Comparison of ENCODE assay signal across 29 cellular contexts in genomic region chr19:11295180-11295579, GRCh38. TPM values are rescaled to one million over a fixed set of nuclear protein-coding genes. Genes with fewer than 3 reads are reported as not detected.
"Had no signal": no experiment of that assay in that cellular context is flagged by ENCODE, and none has a peak within 500 bp of the region (broad histone marks: within the 10 kb centered on the region; RNA-seq: fewer than 3 reads in every experiment).

No MANE protein-coding gene starts in this region.

- H3K4me3 ChIP-seq: coronary artery, esophagus squamous epithelium, lower lobe of right lung, skin epidermis, spleen, thoracic aorta, tibial nerve, upper lobe of left lung had no signal

- H3K9me3 ChIP-seq: esophagus squamous epithelium, lower lobe of right lung, spleen, thoracic aorta, tibial nerve, upper lobe of left lung had no signal

- H3K27me3 ChIP-seq: esophagus squamous epithelium, tibial nerve, upper lobe of left lung had no signal

- H3K27ac ChIP-seq: lower lobe of right lung, parathyroid adenoma, thoracic aorta had no signal

- H3K36me3 ChIP-seq: esophagus squamous epithelium, lower lobe of right lung, spleen, thoracic aorta, tibial nerve, upper lobe of left lung had no signal

- H2AFZ ChIP-seq: parathyroid adenoma had no signal

- H3K79me2 ChIP-seq: parathyroid adenoma had no signal

- ATAC-seq: left ventricle myocardium superior; lower lobe of right lung; natural killer cell; stimulated activated naive B cell treated with anti-CD40 and anti-IgM and Interleukin-4, amounts not matched to agents 10 μg/mL and 1 μg/mL and 100 μg/mL, for 72 hours had no signal

- DNase-seq: dermis blood vessel endothelial cell; effector memory CD4-positive, alpha-beta T cell; erythroblast; esophagus squamous epithelium; foreskin melanocyte; glutamatergic neuron; hypothalamus; immature natural killer cell; islet precursor cell; kidney glomerular epithelial cell; left ventricle myocardium superior; lower lobe of right lung; natural killer cell; spleen; stimulated activated CD4-positive, alpha-beta T cell treated with anti-CD3 and anti-CD28 coated beads, Interleukin-15, amount 100 ng/mL, for 24 hours; stimulated activated CD4-positive, alpha-beta T cell treated with anti-CD3 and anti-CD28 coated beads, Interleukin-2, amount 100 ng/mL, for 48 hours; stimulated activated naive B cell treated with anti-CD40 and anti-IgM and Interleukin-4, amounts not matched to agents 10 μg/mL and 1 μg/mL and 100 μg/mL, for 72 hours; upper lobe of left lung had no signal

- H3K9ac ChIP-seq: parathyroid adenoma had no signal

- H3K4me1 ChIP-seq: parathyroid adenoma had no signal

- FAIRE-seq: urothelium cell line had no signal

RNA-seq across cellular contexts. Expression of gene TSPAN16, which starts 0.8 kb away (rescaled TPM):
- total RNA-seq: dermis blood vessel endothelial cell, esophagus squamous epithelium, left colon, left ventricle myocardium superior, lower lobe of right lung, mesenteric fat pad, natural killer cell, osteoblast, progenitor cell of endocrine pancreas, spleen, thoracic aorta, tibial nerve, upper lobe of left lung had no signal
- polyA plus RNA-seq: immature natural killer cell, neural cell, spleen had no signal

RNA-seq across cellular contexts. Expression of gene DOCK6, which starts 32.9 kb away (rescaled TPM):
- polyA plus RNA-seq: immature natural killer cell, neural cell had no signal
